Comparison of ENCODE assay signal across 18 cellular contexts in the genomic region with DNA sequence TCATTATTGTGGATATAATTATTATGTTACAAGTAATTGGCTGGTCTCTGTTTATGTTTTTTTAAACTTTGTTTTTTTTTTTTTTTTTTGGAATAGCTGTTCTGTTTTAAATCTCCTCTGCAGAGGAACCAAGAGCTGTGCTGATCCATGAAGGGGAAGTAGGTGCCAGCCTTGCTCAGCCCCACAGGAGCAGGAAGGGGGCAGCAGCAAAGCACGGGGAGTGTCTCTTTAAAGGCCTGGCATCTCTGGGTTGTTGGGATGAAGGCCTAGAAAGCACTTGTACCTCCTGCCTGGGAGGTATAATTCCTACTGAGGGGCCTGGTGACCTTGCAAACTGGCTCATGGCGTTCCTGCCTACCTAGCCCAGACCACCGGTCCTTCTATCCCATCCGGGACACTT. TPM values are rescaled to one million over a fixed set of nuclear protein-coding genes. Genes with fewer than 3 reads are reported as not detected.
DNase-seq lines count a peak whose midpoint lies in the region; ATAC-seq, FAIRE-seq and TF ChIP-seq lines count a peak whose summit lies in the region.
"Had no signal": no experiment of that assay in that cellular context is flagged by ENCODE, and none has a peak within 500 bp of the region (broad histone marks: within the 10 kb centered on the region; RNA-seq: fewer than 3 reads in every experiment).

No MANE protein-coding gene starts in this region.

- POLR2A ChIA-PET in Panc1 (lab: Charles Lee) = no interaction called here

- H3K36me3 Mint-ChIP-seq in endodermal cell (ENCODE audit: low read depth) = no peaks in the 10 kb centered on the region

- FAIRE-seq in D721Med (lab: Jason Lieb, UNC) = no peak
- FAIRE-seq: GM12892 had no signal

- H3K27ac ChIP-seq in HL-60 (replicated peaks) = no peak overlapping the region
- peak overlapping the region; percentile 1; the same call in 1 of the 2 replicates for H3K27ac ChIP-seq in Panc1 (ENCODE audit: low read length)
- no peak overlapping the region for H3K27ac ChIP-seq in endodermal cell (ENCODE audit: low read depth, low read length)
- H3K27ac ChIP-seq in heart left ventricle = no peak overlapping the region
- H3K27ac ChIP-seq: cardiac muscle cell, KMS-11, psoas muscle had no signal

- intact Hi-C loops in Panc1 (cut with micrococcal nuclease; ENCODE audit: unreplicated experiment) (loop anchor here (2.0 to 5.0 kb wide), 2 partner anchors 74 to 114 kb away; no protein-coding TSS in a partner anchor), heart left ventricle (cut with DNase I) (no loop called here)

- H3K27me3 ChIP-seq in HL-60 (ENCODE audit: insufficient read depth, poor library complexity, severe bottlenecking) (peaks cover 5% of the 10 kb centered on the region), Panc1 (ENCODE audit: control insufficient read depth, insufficient read depth, low read length) (no peaks in the 10 kb centered on the region), endodermal cell (ENCODE audit: control insufficient read depth, insufficient read depth, low read length, poor library complexity, severe bottlenecking) (peaks cover 26% of the 10 kb centered on the region), heart left ventricle (peaks cover 10 to 61% (median 34%) of the 10 kb centered on the region in 9 donors)

- H3K4me3 ChIP-seq in HL-60 (replicated peaks; ENCODE audit: insufficient read depth, low read length) (no peak overlapping the region), Panc1 (ENCODE audit: low read depth in 2 of 2, low read length in 2 of 2) (no peak overlapping the region), endodermal cell (ENCODE audit: low read length) (no peak overlapping the region), heart left ventricle (no peak overlapping the region)
- H3K4me3 ChIP-seq: cardiac muscle cell, psoas muscle had no signal

- BruUV-seq in Panc1 (replicated peaks; lab: Mats Ljungman, UMichigan) = no TSS peak

- no peak overlapping the region for H3K27ac Mint-ChIP-seq in endodermal cell
- H3K27ac Mint-ChIP-seq: activated CD8-positive, alpha-beta T cell treated with anti-CD3 and anti-CD28 coated beads, Interleukin-2, amount 10 ng/mL, durations not matched to agents 7 days and 5 days; activated T-cell treated with anti-CD3 and anti-CD28 coated beads, Interleukin-2, amount 50 U/mL, for 72 hours; nephron had no signal

- WGBS in endodermal cell (ENCODE audit: insufficient coverage in 1 of 2, insufficient read length in 1 of 2), 2 experiments = 88 to 90% methylated on average over 3 to 4 of the region's 4 CpGs
- WGBS in heart left ventricle, 4 donors = 73 to 89% (median 84%) methylated on average over 4 of the region's 4 CpGs

- TF ChIP-seq CTCF in HL-60 (IDR thresholded peaks at IDR 0.05; ENCODE audit: insufficient read depth, low read length) (no peak), Panc1 (IDR thresholded peaks at IDR 0.05) (peak; percentile 55), endodermal cell (conservative IDR thresholded peaks at IDR 0.05) (peak; percentile 33), D721Med (IDR thresholded peaks at IDR 0.05; ENCODE audit: insufficient read depth, missing control alignments) (no peak), heart left ventricle (IDR thresholded peaks at IDR 0.05) (no peak)

- H3K9me3 ChIP-seq in Panc1 (ENCODE audit: control insufficient read depth, insufficient read depth, low read depth, low read length) (no peaks in the 10 kb centered on the region), endodermal cell (ENCODE audit: control insufficient read depth, low read length) (no peaks in the 10 kb centered on the region), heart left ventricle (no peaks in the 10 kb centered on the region)
- H3K9me3 ChIP-seq: psoas muscle had no signal

- TF ChIP-seq POLR2A in heart left ventricle (IDR thresholded peaks at IDR 0.05) = no peak

- no peak overlapping the region for H3K4me3 Mint-ChIP-seq in endodermal cell
- H3K4me3 Mint-ChIP-seq: activated CD8-positive, alpha-beta T cell treated with anti-CD3 and anti-CD28 coated beads, Interleukin-2, amount 10 ng/mL, durations not matched to agents 7 days and 5 days; activated T-cell treated with anti-CD3 and anti-CD28 coated beads, Interleukin-2, amount 50 U/mL, for 72 hours; nephron had no signal

- no peak overlapping the region for H3K9ac ChIP-seq in endodermal cell (ENCODE audit: extremely low read depth, low read length, poor library complexity, severe bottlenecking)
- H3K9ac ChIP-seq: KMS-11 had no signal

- peaks cover 40% of the 10 kb centered on the region for H3K4me1 Mint-ChIP-seq in endodermal cell

- ATAC-seq in Panc1 = peak; percentile 59
- ATAC-seq in HG03469 (IDR thresholded peaks at IDR 0.05; ENCODE audit: unreplicated experiment) = no peak
- no peak for ATAC-seq in heart left ventricle
- ATAC-seq: activated CD8-positive, alpha-beta T cell treated with anti-CD3 and anti-CD28 coated beads, Interleukin-2, amount 10 ng/mL, durations not matched to agents 7 days and 5 days; activated T-cell treated with anti-CD3 and anti-CD28 coated beads, Interleukin-2, amount 50 U/mL, for 72 hours; psoas muscle had no signal

- in situ Hi-C loops in Panc1 (cut with HindIII; ENCODE audit: low pct_unique_long_range_greater_than_20kb, low sequenced_read_pairs) = no loop called here

- CTCF ChIA-PET in Panc1 (lab: Charles Lee) = interaction anchor here (0.6 kb wide), 2 partner anchors 186 to 221 kb away, joined by 3 to 5 read pairs; partner anchors contain the start of gene RCAN3

- DNase-seq in Ammon's horn (ENCODE audit: low spot score) (peak; percentile 35), HL-60 (ENCODE audit: low read depth in 1 of 2, low spot score in 1 of 2) (peak; percentile 7 to 30), Panc1 (ENCODE audit: low read depth, low spot score) (no peak), endodermal cell (no peak), D721Med (ENCODE audit: insufficient read length, low spot score) (no peak), DMS79 treated with DMSO at 0.1 percent for 48 hours (lab: John Stamatoyannopoulos, UW) (no peak), heart left ventricle (no peak)
- DNase-seq: activated CD8-positive, alpha-beta T cell treated with anti-CD3 and anti-CD28 coated beads, Interleukin-2, amount 10 ng/mL, durations not matched to agents 7 days and 5 days; GF-D8; mesenchymal stem cell; psoas muscle had no signal

- H3K36me3 ChIP-seq in Panc1 (ENCODE audit: control insufficient read depth, insufficient read depth, low read length) (no peaks in the 10 kb centered on the region), endodermal cell (ENCODE audit: control insufficient read depth, insufficient read depth, low read length) (no peaks in the 10 kb centered on the region), heart left ventricle (no peaks in the 10 kb centered on the region)
- H3K36me3 ChIP-seq: cardiac muscle cell had no signal

- H3K27me3 Mint-ChIP-seq in endodermal cell (ENCODE audit: insufficient read depth) = peaks cover 28% of the 10 kb centered on the region

- no peaks in the 10 kb centered on the region for H3K9me3 Mint-ChIP-seq in endodermal cell
- H3K9me3 Mint-ChIP-seq: activated T-cell treated with anti-CD3 and anti-CD28 coated beads, Interleukin-2, amount 50 U/mL, for 72 hours; nephron had no signal

- H3K4me1 ChIP-seq in Panc1 (ENCODE audit: control insufficient read depth, insufficient read depth, low read length) (peaks cover 49% of the 10 kb centered on the region), endodermal cell (ENCODE audit: control insufficient read depth, insufficient read depth, low read length) (peaks cover 3% of the 10 kb centered on the region), heart left ventricle (peaks cover 0 to 13% (median 2%) of the 10 kb centered on the region in 12 donors)

RNA-seq across cellular contexts. Expression of gene GRHL3, which starts 2.5 kb away (rescaled TPM):
- total RNA-seq in Panc1 (2021; ENCODE audit: unreplicated experiment) (16.7 TPM), endodermal cell (1 to 10 TPM; 1.8 to 2.5 TPM), heart left ventricle (under 1 TPM in 1 of 9 donors, not detected in 8; 0.61 TPM)
- 23.1 TPM for polyA plus RNA-seq in Panc1 (2012; ENCODE audit: insufficient read length)
- 2.6 TPM for polyA plus RNA-seq in endodermal cell (2013, experiment 1 of 2)
- polyA plus RNA-seq in endodermal cell (2013, experiment 2 of 2) = 2.6 TPM
- under 1 TPM in 1 of 2 donors, not detected in 1; 0.03 TPM for polyA plus RNA-seq in heart left ventricle
- total RNA-seq: activated CD8-positive, alpha-beta T cell treated with anti-CD3 and anti-CD28 coated beads, Interleukin-2, amount 10 ng/mL, durations not matched to agents 7 days and 5 days; fibroblast of lung had no signal
- polyA plus RNA-seq: cardiac muscle cell had no signal

Comparison
In these comparisons a context has a peak if more than half of its experiments do, and no peak if none do; other contexts are left out.
1. DNase-seq: peak in Ammon's horn (single experiment) and HL-60 (2 of 2); none in Panc1 (single experiment), endodermal cell (single experiment), D721Med (single experiment), DMS79 treated with DMSO at 0.1 percent for 48 hours (single experiment) and heart left ventricle (0 of 5).
2. CTCF ChIP-seq: peak in Panc1 (single experiment) and endodermal cell (single experiment); none in HL-60 (single experiment), D721Med (single experiment) and heart left ventricle (0 of 12).